Comparison of ENCODE assay signal across 13 cellular contexts in the genomic region with DNA sequence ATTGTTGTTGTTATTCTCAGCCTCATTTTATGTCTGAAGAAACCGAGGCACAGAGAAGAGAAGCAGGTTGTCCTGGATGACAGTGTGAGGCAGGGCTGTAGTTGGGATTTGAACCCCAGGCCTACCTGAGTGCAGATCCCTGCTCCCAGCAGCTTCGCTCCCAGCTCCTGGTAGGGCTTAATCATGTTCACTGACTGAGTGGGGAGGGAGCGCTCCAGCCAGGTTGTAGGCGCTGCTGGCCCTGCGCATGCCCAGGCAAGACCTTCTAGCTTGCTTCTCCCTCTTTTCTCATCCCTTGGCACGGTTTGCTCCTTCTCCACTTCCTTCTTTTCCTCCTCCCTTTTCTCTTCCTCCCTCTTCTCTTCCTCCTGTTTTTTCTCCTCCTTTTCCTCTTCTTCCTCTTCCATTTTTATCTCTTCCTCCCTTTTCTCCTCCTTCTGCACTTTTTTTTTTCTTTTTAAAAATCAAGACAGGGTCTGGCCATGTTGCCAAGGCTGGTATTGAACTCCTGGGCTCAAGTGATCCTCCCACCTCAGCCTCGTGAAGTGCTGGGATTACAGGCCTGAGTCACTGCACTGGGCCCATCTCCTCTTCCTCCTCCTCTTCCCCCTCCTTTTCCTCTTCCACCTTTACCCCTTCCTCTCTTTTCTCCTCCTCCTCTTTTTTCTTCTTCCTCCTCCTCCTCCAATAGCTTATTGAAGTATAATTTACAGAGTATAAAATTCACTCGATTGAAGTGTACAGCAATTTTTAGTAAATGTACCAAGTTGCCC.
DNase-seq lines count a peak whose midpoint lies in the region; ATAC-seq, FAIRE-seq and TF ChIP-seq lines count a peak whose summit lies in the region.
"Had no signal": no experiment of that assay in that cellular context is flagged by ENCODE, and none has a peak within 500 bp of the region (broad histone marks: within the 10 kb centered on the region; RNA-seq: fewer than 3 reads in every experiment).

No MANE protein-coding gene starts in this region.

- H3K4me3 ChIP-seq in Caco-2 (ENCODE audit: low read depth, low read length) (no peak overlapping the region), bronchial epithelial cell (ENCODE audit: low read depth, low read length) (no peak overlapping the region)
- H3K4me3 ChIP-seq: right lobe of liver had no signal

- no TSS peak for BruUV-seq in Caco-2 (replicated peaks; lab: Mats Ljungman, UMichigan)

- H3K27me3 Mint-ChIP-seq in Caco-2 (ENCODE audit: insufficient read depth, unreplicated experiment) (no peaks in the 10 kb centered on the region), natural killer cell (ENCODE audit: low read depth in 2 of 2) (peaks cover 0 to 3% of the 10 kb centered on the region in 2 donors)

- H3K9me3 ChIP-seq in Caco-2 = no peaks in the 10 kb centered on the region
- H3K9me3 ChIP-seq: right lobe of liver had no signal

- DNase-seq in Caco-2 (no peak), KBM-7 (peak; percentile 14), bronchial epithelial cell (ENCODE audit: low read depth) (peak; percentile 63), natural killer cell (no peak), SW480 (ENCODE audit: low spot score) (no peak)
- no peak for DNase-seq in stimulated activated CD4-positive, alpha-beta T cell treated with anti-CD3 and anti-CD28 coated beads, Interleukin-4, amount 100 ng/mL, for 4 hours
- DNase-seq: Calu3, KG1, NCI-H774, right lobe of liver, SIG-M5 had no signal

- H3K36me3 ChIP-seq in Caco-2 (ENCODE audit: control insufficient read depth, insufficient read depth, low read length) (no peaks in the 10 kb centered on the region), bronchial epithelial cell (ENCODE audit: control insufficient read depth, insufficient read depth, low read length) (peaks cover 8% of the 10 kb centered on the region)
- H3K36me3 ChIP-seq: right lobe of liver had no signal

- POLR2A ChIA-PET in Caco-2 (lab: Charles Lee) = no interaction called here

- H3K4me1 ChIP-seq in Caco-2 = 0 out of 2 replicates have a peak, but pooled peaks cover 4% of the 10 kb centered on the region

- no peak overlapping the region for H3K4me3 Mint-ChIP-seq in Caco-2 (ENCODE audit: unreplicated experiment)
- peak overlapping the region; percentile 77 for H3K4me3 Mint-ChIP-seq in natural killer cell

- FAIRE-seq in bronchial epithelial cell (lab: Jason Lieb, UNC) = no peak
- FAIRE-seq: frontal cortex had no signal

- H3K36me3 Mint-ChIP-seq in Caco-2 (ENCODE audit: insufficient read depth, unreplicated experiment) (peaks cover 18% of the 10 kb centered on the region), natural killer cell (no peaks in the 10 kb centered on the region)

- H3K27me3 ChIP-seq in Caco-2 (replicated peaks; ENCODE audit: control insufficient read depth, insufficient read depth, low read length) = no peaks in the 10 kb centered on the region
- H3K27me3 ChIP-seq in bronchial epithelial cell (ENCODE audit: control insufficient read depth, insufficient read depth, low read length) = no peaks in the 10 kb centered on the region
- H3K27me3 ChIP-seq: right lobe of liver had no signal

- no peak for TF ChIP-seq CTCF in Caco-2 (IDR thresholded peaks at IDR 0.05; ENCODE audit: insufficient read depth in 1 of 2, low read depth in 1 of 2, low read length in 1 of 2, severe bottlenecking in 1 of 2, unreplicated experiment in 1 of 2)
- TF ChIP-seq CTCF in bronchial epithelial cell (IDR thresholded peaks at IDR 0.05; ENCODE audit: insufficient read depth, low read length, severe bottlenecking) = no peak
- no peak for TF ChIP-seq CTCF in natural killer cell (IDR thresholded peaks at IDR 0.05)

- ATAC-seq in natural killer cell (no peak), GM18502 (IDR thresholded peaks at IDR 0.05; ENCODE audit: poor library complexity, unreplicated experiment) (no peak)

- no peaks in the 10 kb centered on the region for H3K9me3 Mint-ChIP-seq in Caco-2 (ENCODE audit: unreplicated experiment)
- H3K9me3 Mint-ChIP-seq in natural killer cell = no peaks in the 10 kb centered on the region

- H3K27ac Mint-ChIP-seq in Caco-2 (ENCODE audit: unreplicated experiment) (peak overlapping the region; percentile 37), natural killer cell (peak overlapping the region; percentile 68 to 75)

- CTCF ChIA-PET in Caco-2 (lab: Charles Lee) = no interaction called here

- intact Hi-C loops in Caco-2 (cut with micrococcal nuclease; ENCODE audit: unreplicated experiment) = no loop called here
- intact Hi-C loops in natural killer cell (cut with micrococcal nuclease) = no loop called here

- in situ Hi-C loops in KBM-7 (cut with MboI; ENCODE audit: low pct_unique_long_range_greater_than_20kb, low sequenced_read_pairs) = no loop called here

- no peaks in the 10 kb centered on the region for H3K4me1 Mint-ChIP-seq in Caco-2 (ENCODE audit: low read depth, unreplicated experiment)
- H3K4me1 Mint-ChIP-seq in natural killer cell = peaks cover 43 to 49% of the 10 kb centered on the region in 2 donors

Comparison
In these comparisons a context has a peak if more than half of its experiments do, and no peak if none do; other contexts are left out.
1. DNase-seq: peak in KBM-7 (single experiment) and bronchial epithelial cell (single experiment); none in Caco-2 (0 of 2), natural killer cell (single experiment), SW480 (single experiment) and stimulated activated CD4-positive, alpha-beta T cell treated with anti-CD3 and anti-CD28 coated beads, Interleukin-4, amount 100 ng/mL, for 4 hours (0 of 2).